8 cellular contexts compared by ENCODE assay signal in the genomic region with DNA sequence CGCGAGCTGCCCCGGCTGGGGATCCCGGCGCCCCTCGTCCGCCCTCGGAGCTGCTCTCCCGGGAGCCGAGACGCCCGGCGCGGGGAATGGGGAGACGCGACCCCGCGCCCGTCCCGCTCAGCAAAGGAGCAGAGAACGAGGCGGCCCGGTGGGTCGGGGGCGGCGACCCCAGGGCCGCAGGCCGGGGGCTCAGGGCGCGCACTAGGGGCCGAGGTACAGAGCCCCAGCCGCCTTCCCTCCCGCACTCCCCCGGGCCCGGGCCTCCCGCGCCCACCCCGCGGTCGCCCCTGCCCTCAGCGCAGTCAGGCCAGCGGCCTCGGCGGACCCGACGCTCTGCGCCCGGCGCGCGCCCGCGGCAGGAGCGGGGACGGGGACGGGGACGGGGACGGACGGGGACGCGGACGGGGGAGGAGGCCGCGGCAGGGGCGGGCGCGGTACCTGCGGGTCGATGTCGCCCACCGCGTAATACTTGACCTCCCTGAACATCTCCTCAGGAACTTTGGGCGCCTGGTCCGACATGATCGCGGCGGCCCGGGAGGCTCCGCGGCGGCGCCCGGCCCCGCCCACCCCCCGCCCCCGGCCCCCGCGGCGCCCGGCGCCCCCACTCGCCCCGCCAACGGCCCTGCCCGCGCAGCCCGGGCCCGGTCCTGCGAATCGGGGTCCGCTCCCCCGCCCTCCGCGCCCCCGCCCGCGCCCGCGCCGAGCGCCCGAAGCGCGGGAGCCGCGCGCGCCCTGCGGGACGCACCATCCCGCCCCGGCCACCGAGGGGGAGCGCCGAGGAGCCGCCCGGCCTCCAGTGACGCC. TPM values are rescaled to one million over a fixed set of nuclear protein-coding genes. Genes with fewer than 3 reads are reported as not detected.
DNase-seq lines count a peak whose midpoint lies in the region; ATAC-seq and TF ChIP-seq lines count a peak whose summit lies in the region.

A gene with protein sequence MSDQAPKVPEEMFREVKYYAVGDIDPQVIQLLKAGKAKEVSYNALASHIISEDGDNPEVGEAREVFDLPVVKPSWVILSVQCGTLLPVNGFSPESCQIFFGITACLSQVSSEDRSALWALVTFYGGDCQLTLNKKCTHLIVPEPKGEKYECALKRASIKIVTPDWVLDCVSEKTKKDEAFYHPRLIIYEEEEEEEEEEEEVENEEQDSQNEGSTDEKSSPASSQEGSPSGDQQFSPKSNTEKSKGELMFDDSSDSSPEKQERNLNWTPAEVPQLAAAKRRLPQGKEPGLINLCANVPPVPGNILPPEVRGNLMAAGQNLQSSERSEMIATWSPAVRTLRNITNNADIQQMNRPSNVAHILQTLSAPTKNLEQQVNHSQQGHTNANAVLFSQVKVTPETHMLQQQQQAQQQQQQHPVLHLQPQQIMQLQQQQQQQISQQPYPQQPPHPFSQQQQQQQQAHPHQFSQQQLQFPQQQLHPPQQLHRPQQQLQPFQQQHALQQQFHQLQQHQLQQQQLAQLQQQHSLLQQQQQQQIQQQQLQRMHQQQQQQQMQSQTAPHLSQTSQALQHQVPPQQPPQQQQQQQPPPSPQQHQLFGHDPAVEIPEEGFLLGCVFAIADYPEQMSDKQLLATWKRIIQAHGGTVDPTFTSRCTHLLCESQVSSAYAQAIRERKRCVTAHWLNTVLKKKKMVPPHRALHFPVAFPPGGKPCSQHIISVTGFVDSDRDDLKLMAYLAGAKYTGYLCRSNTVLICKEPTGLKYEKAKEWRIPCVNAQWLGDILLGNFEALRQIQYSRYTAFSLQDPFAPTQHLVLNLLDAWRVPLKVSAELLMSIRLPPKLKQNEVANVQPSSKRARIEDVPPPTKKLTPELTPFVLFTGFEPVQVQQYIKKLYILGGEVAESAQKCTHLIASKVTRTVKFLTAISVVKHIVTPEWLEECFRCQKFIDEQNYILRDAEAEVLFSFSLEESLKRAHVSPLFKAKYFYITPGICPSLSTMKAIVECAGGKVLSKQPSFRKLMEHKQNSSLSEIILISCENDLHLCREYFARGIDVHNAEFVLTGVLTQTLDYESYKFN (minus strand): TSS at position 714 of the 804 bp plus-strand sequence. CDS start 195 bp downstream, at position 519.

- H3K4me3 ChIP-seq in HUES48 (ENCODE audit: low read depth, low read length) (peak within 1 kb of the TSS; percentile 98), spleen (peak within 1 kb of the TSS; percentile 91 to 98 (median 95))

- peak within 1 kb of the TSS; percentile 99 for H3K9ac ChIP-seq in HUES48 (ENCODE audit: low read depth, low read length)

- H3K27ac ChIP-seq in HUES48 (ENCODE audit: low read depth, low read length), result peak within 1 kb of the TSS; percentile 96
- peak within 1 kb of the TSS; percentile 86 to 96 (median 92) for H3K27ac ChIP-seq in spleen

- no peak for TF ChIP-seq POLR2A in spleen (IDR thresholded peaks at IDR 0.05)

- H3K9me3 Mint-ChIP-seq in brain, result peaks cover 0 to 2% (median 0%) of the 10 kb centered on the region in 5 experiments

- TF ChIP-seq CTCF in brain (conservative IDR thresholded peaks at IDR 0.05), result no peak
- TF ChIP-seq CTCF in spleen (IDR thresholded peaks at IDR 0.05 in 8 of 11, conservative IDR thresholded peaks at IDR 0.05 in 3 of 11), result no peak

- peak; percentile 4 for DNase-seq in GM04504 (ENCODE audit: low read depth)
- peak in 2 of 3 donors; percentile 70 to 77 for DNase-seq in T-helper 17 cell
- DNase-seq in inferior parietal cortex (ENCODE audit: extremely low spot score), result peak; percentile 8
- DNase-seq in spleen, result peak; percentile 92
- no peak for DNase-seq in cerebellar nuclear complex (lab: John Stamatoyannopoulos, UW)

- H3K36me3 ChIP-seq in HUES48 (ENCODE audit: control insufficient read depth, insufficient read depth, low read length) (peaks cover 26% of the 10 kb centered on the region), spleen (peaks cover 0 to 23% (median 10%) of the 10 kb centered on the region in 6 donors)

- no peaks in the 10 kb centered on the region for H3K27me3 Mint-ChIP-seq in T-helper 17 cell
- peaks cover 3% of the 10 kb centered on the region for H3K27me3 Mint-ChIP-seq in brain

- H3K4me1 Mint-ChIP-seq in T-helper 17 cell, result peaks cover 9% of the 10 kb centered on the region
- peaks cover 9% of the 10 kb centered on the region for H3K4me1 Mint-ChIP-seq in brain

- peaks cover 7% of the 10 kb centered on the region for H3K4me1 ChIP-seq in HUES48 (ENCODE audit: control insufficient read depth, insufficient read depth, low read length)
- H3K4me1 ChIP-seq in spleen, result peaks cover 11 to 50% (median 24%) of the 10 kb centered on the region in 6 donors

- peak; percentile 53 for ATAC-seq in GM21447 (IDR thresholded peaks at IDR 0.05; ENCODE audit: unreplicated experiment)
- ATAC-seq in T-helper 17 cell, result peak; percentile 80

- H3K4me3 Mint-ChIP-seq in T-helper 17 cell (peak within 1 kb of the TSS; percentile 93), brain (peak within 1 kb of the TSS; percentile 95 to 99 (median 97))

- H3K36me3 Mint-ChIP-seq in T-helper 17 cell (ENCODE audit: low read depth) (no peaks in the 10 kb centered on the region), brain (peaks cover 9% of the 10 kb centered on the region)

- H3K27me3 ChIP-seq in HUES48 (ENCODE audit: control insufficient read depth, insufficient read depth, low read length), result no peaks in the 10 kb centered on the region
- no peaks in the 10 kb centered on the region for H3K27me3 ChIP-seq in spleen (replicated peaks in 1 of 7)

- H3K9me3 ChIP-seq in HUES48 (ENCODE audit: control insufficient read depth, insufficient read depth, low read length) (no peaks in the 10 kb centered on the region), T-helper 17 cell (ENCODE audit: control insufficient read depth, low read length, poor library complexity, severe bottlenecking) (no peaks in the 10 kb centered on the region), spleen (no peaks in the 10 kb centered on the region)

- intact Hi-C loops in spleen (cut with DNase I; ENCODE audit: low total_unique reads), result loop anchor here (10.0 kb wide), 1 partner anchor 78 kb away; no protein-coding TSS in a partner anchor

- WGBS in spleen, 5 donors, result 0 to 1% (median 1%) methylated on average over 15 to 128 of the region's 128 CpGs

- H3K27ac Mint-ChIP-seq in T-helper 17 cell (peak within 1 kb of the TSS; percentile 90), brain (peak within 1 kb of the TSS; percentile 95 to 98 (median 98))

RNA-seq across cellular contexts. Expression of the gene that starts here (rescaled TPM):
- total RNA-seq in T-helper 17 cell (10 to 100 TPM; 10.5 to 10.6 TPM), spleen (10 to 100 TPM; 10.7 to 15.0 (median 13.6) TPM)
- polyA plus RNA-seq in brain (ENCODE audit: insufficient read depth, low read depth, low replicate concordance) (7.9 TPM), spleen (1 to 10 TPM; 2.7 to 6.1 (median 2.7) TPM)

Comparison
In these comparisons a context has a peak if more than half of its experiments do, and no peak if none do; other contexts are left out.
1. DNase-seq: peak in GM04504 (single experiment), T-helper 17 cell (2 of 3), inferior parietal cortex (single experiment) and spleen (single experiment); none in cerebellar nuclear complex (0 of 2).